Comparison of ENCODE assay signal across 2 cellular contexts in genomic region chr2:3588084-3588483, GRCh38.
TF ChIP-seq lines count a peak whose summit lies in the region.

No MANE protein-coding gene starts in this region.

TF ChIP-seq in GM23338, 12 proteins besides CTCF, POLR2A, EP300 and RAD21 (continued from another document):
- TF ChIP-seq NANOG (IDR thresholded peaks at IDR 0.05; ENCODE audit: borderline replicate concordance) (no peak), JUNB (IDR thresholded peaks at IDR 0.05; ENCODE audit: unreplicated experiment) (no peak), REST (IDR thresholded peaks at IDR 0.05; ENCODE audit: unreplicated experiment) (no peak), CREB1 (CRISPR knock-in tag; IDR thresholded peaks at IDR 0.05; ENCODE audit: low read depth) (no peak), POLR2AphosphoS5 (IDR thresholded peaks at IDR 0.05; ENCODE audit: low read depth) (no peak), ZNF331 (CRISPR knock-in tag; IDR thresholded peaks at IDR 0.05; ENCODE audit: low read depth) (no peak), STAT1 (IDR thresholded peaks at IDR 0.05; ENCODE audit: unreplicated experiment) (no peak)
TF ChIP-seq in GM23338: peak in this region for 0.

TF ChIP-seq in IMR-90, 13 proteins besides CTCF, POLR2A, EP300 and RAD21 (continued from another document):
- no peak for TF ChIP-seq CHD1 (IDR thresholded peaks at IDR 0.05; ENCODE audit: low read depth, low read length)
- TF ChIP-seq MAFK (IDR thresholded peaks at IDR 0.05; ENCODE audit: low read depth, low read length) = no peak
- no peak for TF ChIP-seq ELK1 (IDR thresholded peaks at IDR 0.05; ENCODE audit: borderline replicate concordance, low read depth, low read length)
- TF ChIP-seq SMC3 (IDR thresholded peaks at IDR 0.05; ENCODE audit: low read depth, low read length) = no peak
- no peak for TF ChIP-seq RFX5 (IDR thresholded peaks at IDR 0.05; ENCODE audit: low read depth, low read length)
- no peak for TF ChIP-seq NFE2L2 (IDR thresholded peaks at IDR 0.05; ENCODE audit: low read depth, low read length)
- no peak for TF ChIP-seq FOS (IDR thresholded peaks at IDR 0.05; ENCODE audit: low read depth, low read length)
- no peak for TF ChIP-seq BHLHE40 (IDR thresholded peaks at IDR 0.05; ENCODE audit: low read depth, low read length)
- TF ChIP-seq USF2 (IDR thresholded peaks at IDR 0.05; ENCODE audit: low read depth, low read length) = no peak
- TF ChIP-seq MXI1 (IDR thresholded peaks at IDR 0.05; ENCODE audit: borderline replicate concordance, low read depth, low read length) = no peak
- no peak for TF ChIP-seq RCOR1 (IDR thresholded peaks at IDR 0.05; ENCODE audit: insufficient replicate concordance, low read length)
- no peak for TF ChIP-seq MAZ (IDR thresholded peaks at IDR 0.05; ENCODE audit: borderline replicate concordance, low read depth, low read length)
